ENCODE assay signal across 8 cellular contexts in the genomic region with DNA sequence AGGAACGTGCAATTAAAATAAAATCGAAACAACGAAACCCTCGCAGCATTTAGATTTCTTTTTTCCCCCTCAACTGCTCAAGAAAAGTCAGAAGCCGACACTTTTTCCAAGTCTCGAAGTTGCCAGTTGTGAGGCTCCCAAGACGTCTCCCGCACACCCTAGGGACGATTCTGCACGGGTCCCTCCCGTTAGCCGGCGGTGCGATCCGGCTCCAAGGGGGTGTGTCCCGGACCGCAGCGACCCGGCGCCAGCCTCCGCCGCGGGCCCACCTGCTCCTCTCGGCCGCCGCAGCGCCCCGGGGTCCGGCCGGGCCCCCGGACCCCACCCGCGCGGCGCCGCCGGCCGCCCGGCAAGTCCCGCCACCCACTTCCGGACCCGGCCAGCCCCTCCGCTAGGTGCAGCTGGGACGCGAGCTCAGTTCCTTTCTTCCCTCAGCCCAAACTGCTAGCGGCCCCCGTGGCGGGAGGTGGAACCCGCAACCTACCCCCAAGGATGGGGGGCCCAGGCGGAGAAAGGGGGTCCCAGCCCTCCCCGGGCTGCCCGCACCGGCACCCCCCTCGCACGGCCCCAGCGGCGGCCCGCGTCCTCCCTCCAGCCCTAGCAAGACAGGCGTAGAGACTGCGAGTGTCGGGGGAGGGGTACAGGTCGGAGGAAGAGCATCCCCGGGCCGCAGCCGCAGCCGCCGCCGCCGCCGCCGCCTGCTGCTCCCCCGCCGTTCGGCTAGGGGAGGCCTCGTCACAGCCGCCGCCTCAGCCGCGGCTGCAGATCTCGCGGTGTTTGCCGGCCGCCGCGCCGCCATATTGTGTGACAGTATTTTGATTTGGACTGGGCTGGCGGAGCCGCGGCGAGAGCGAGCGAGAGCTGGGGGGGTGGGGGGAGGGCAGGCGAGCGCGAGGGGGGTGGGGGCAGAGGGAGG. TPM values are rescaled to one million over a fixed set of nuclear protein-coding genes. Genes with fewer than 3 reads are reported as not detected.
DNase-seq lines count a peak whose midpoint lies in the region; ATAC-seq and TF ChIP-seq lines count a peak whose summit lies in the region.

No MANE protein-coding gene starts in this region.

- DNase-seq in NCI-H128 (lab: John Stamatoyannopoulos, UW; ENCODE audit: unreplicated experiment), result peak; percentile 78
- DNase-seq in T follicular helper cell (ENCODE audit: low read depth), result peak; percentile 85
- DNase-seq in adrenal gland, result peak; percentile 89 to 96 (median 92)
- DNase-seq in left ventricle myocardium inferior, result peak; percentile 92
- peak; percentile 83 for DNase-seq in prostate gland (ENCODE audit: low spot score)
- DNase-seq in ureter (ENCODE audit: low spot score), result peak; percentile 91

- WGBS in adrenal gland, 4 donors, result 0 to 4% (median 1%) methylated on average over 17 to 96 of the region's 96 CpGs
- 1% methylated on average over 74 of the region's 96 CpGs for WGBS in prostate gland

- peak overlapping the region; percentile 70 to 99 (median 95) for H3K27ac ChIP-seq in adrenal gland
- peak overlapping the region; percentile 99 for H3K27ac ChIP-seq in left ventricle myocardium inferior (replicated peaks)
- H3K27ac ChIP-seq in prostate gland, result peak overlapping the region; percentile 97 to 98

- ATAC-seq in HG02678 (IDR thresholded peaks at IDR 0.05; ENCODE audit: unreplicated experiment), result peak; percentile 69

- TF ChIP-seq POLR2A in adrenal gland (IDR thresholded peaks at IDR 0.05) (peak; percentile 81 to 82), prostate gland (IDR thresholded peaks at IDR 0.05) (peak; percentile 72)

- H3K9me3 ChIP-seq in adrenal gland (replicated peaks in 1 of 3) (no peaks in the 10 kb centered on the region), left ventricle myocardium inferior (replicated peaks) (no peaks in the 10 kb centered on the region), prostate gland (no peaks in the 10 kb centered on the region)

- no peaks in the 10 kb centered on the region for H3K36me3 ChIP-seq in adrenal gland (replicated peaks in 1 of 2)
- no peaks in the 10 kb centered on the region for H3K36me3 ChIP-seq in left ventricle myocardium inferior
- no peaks in the 10 kb centered on the region for H3K36me3 ChIP-seq in prostate gland

- intact Hi-C loops in adrenal gland (cut with DNase I) (loop anchor here (10.0 kb wide), 2 partner anchors 108 to 232 kb away; no protein-coding TSS in a partner anchor), left ventricle myocardium inferior (cut with micrococcal nuclease) (no loop called here), prostate gland (cut with DNase I) (loop anchor here (5.0 to 10.0 kb wide), 2 partner anchors 115 to 232 kb away; no protein-coding TSS in a partner anchor)

- H3K4me3 ChIP-seq in GM12875 (ENCODE audit: low read depth, low read length), result peak overlapping the region; percentile 86
- H3K4me3 ChIP-seq in adrenal gland, result peak overlapping the region; percentile 62 to 98 (median 90)
- peak overlapping the region; percentile 98 for H3K4me3 ChIP-seq in left ventricle myocardium inferior
- H3K4me3 ChIP-seq in prostate gland, result peak overlapping the region; percentile 93 to 95

- H3K4me1 ChIP-seq in adrenal gland (replicated peaks in 1 of 2) (peaks cover 12 to 33% of the 10 kb centered on the region in 2 donors), left ventricle myocardium inferior (peaks cover 53% of the 10 kb centered on the region), prostate gland (replicated peaks) (peaks cover 4% of the 10 kb centered on the region)

- TF ChIP-seq CTCF in GM12875 (IDR thresholded peaks at IDR 0.05; ENCODE audit: borderline replicate concordance, insufficient read depth, low read depth, low read length) (no peak), adrenal gland (IDR thresholded peaks at IDR 0.05) (peak in 2 of 6 experiments; percentile 10 to 35), left ventricle myocardium inferior (IDR thresholded peaks at IDR 0.05; ENCODE audit: borderline replicate concordance) (no peak), prostate gland (IDR thresholded peaks at IDR 0.05) (peak in 2 of 4 experiments; percentile 15 to 28)

- no peaks in the 10 kb centered on the region for H3K27me3 ChIP-seq in adrenal gland
- H3K27me3 ChIP-seq in left ventricle myocardium inferior (ENCODE audit: low read depth), result peaks cover 14% of the 10 kb centered on the region
- H3K27me3 ChIP-seq in prostate gland (replicated peaks; ENCODE audit: insufficient read depth), result no peaks in the 10 kb centered on the region

RNA-seq across cellular contexts. Expression of a gene that starts 0.5 kb away (rescaled TPM):
- total RNA-seq in adrenal gland (10 to 100 TPM; 35.9 to 68.8 (median 49.4) TPM), left ventricle myocardium inferior (56.7 TPM), prostate gland (10 to 100 TPM; 58.8 to 66.3 TPM), ureter (66.8 TPM)
- polyA plus RNA-seq in adrenal gland, result 10 to 100 TPM; 10.8 to 59.4 (median 18.8) TPM

Comparison
In these comparisons a context has a peak if more than half of its experiments do, and no peak if none do; other contexts are left out.
1. Peak in every context shown above with its lines: DNase-seq, ATAC-seq, H3K4me3 ChIP-seq and H3K27ac ChIP-seq.